Comparison of ENCODE assay signal across 8 cellular contexts in the genomic region with DNA sequence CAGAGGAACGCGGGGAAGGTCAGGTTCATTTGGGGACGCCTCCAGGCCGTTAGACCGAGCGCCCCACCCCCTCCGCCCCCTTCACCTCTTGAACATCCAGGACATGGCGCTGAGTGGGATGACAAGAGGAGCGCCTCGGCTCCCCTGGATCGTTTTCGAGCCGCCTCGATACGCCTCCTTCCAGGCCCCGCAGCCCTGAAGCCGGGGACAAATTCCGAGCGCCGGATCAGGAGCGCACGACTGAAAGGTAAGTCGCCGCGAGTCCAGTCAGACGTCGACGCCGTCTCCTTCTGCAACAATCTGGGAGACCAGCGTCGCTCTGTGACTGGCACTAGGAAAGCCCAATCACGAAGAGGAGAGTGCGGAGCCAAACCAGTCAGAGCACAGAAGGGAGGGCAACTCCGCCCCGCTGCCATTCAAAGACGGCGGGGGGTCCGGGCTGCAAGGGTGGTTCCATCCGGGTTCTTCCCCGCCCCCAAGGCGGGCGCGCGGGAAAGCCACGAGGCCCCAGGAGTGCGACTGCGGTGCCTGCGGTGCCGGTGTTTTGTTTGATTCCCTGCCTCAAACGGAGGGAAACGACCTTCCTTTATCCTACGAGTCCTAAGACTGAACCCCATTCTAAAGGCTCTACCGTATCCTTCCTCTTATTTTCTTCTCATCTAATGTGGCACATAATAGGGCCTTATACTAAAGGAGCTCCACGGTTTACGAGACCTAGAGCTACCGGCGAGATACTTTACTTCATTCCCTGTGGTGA. TPM values are rescaled to one million over a fixed set of nuclear protein-coding genes. Genes with fewer than 3 reads are reported as not detected.
DNase-seq lines count a peak whose midpoint lies in the region; FAIRE-seq and TF ChIP-seq lines count a peak whose summit lies in the region.

A gene with protein sequence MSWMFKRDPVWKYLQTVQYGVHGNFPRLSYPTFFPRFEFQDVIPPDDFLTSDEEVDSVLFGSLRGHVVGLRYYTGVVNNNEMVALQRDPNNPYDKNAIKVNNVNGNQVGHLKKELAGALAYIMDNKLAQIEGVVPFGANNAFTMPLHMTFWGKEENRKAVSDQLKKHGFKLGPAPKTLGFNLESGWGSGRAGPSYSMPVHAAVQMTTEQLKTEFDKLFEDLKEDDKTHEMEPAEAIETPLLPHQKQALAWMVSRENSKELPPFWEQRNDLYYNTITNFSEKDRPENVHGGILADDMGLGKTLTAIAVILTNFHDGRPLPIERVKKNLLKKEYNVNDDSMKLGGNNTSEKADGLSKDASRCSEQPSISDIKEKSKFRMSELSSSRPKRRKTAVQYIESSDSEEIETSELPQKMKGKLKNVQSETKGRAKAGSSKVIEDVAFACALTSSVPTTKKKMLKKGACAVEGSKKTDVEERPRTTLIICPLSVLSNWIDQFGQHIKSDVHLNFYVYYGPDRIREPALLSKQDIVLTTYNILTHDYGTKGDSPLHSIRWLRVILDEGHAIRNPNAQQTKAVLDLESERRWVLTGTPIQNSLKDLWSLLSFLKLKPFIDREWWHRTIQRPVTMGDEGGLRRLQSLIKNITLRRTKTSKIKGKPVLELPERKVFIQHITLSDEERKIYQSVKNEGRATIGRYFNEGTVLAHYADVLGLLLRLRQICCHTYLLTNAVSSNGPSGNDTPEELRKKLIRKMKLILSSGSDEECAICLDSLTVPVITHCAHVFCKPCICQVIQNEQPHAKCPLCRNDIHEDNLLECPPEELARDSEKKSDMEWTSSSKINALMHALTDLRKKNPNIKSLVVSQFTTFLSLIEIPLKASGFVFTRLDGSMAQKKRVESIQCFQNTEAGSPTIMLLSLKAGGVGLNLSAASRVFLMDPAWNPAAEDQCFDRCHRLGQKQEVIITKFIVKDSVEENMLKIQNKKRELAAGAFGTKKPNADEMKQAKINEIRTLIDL (minus strand): TSS at position 302 of the 757 bp plus-strand sequence. CDS start 197 bp downstream, at position 105.

- no peaks in the 10 kb centered on the region for H3K36me3 ChIP-seq in stomach smooth muscle (ENCODE audit: control insufficient read depth in 2 of 2, insufficient read depth in 2 of 2, low read length in 2 of 2)

- H3K4me3 ChIP-seq in foreskin fibroblast (ENCODE audit: low read depth in 1 of 2, low read length in 2 of 2) (peak within 1 kb of the TSS; percentile 75 to 97), stomach smooth muscle (ENCODE audit: low read length in 2 of 2) (peak within 1 kb of the TSS; percentile 74 to 92)

- H3K4me1 Mint-ChIP-seq in neural crest cell: peaks cover 19% of the 10 kb centered on the region

- H3K9me3 Mint-ChIP-seq in neural crest cell: peaks cover 3% of the 10 kb centered on the region

- peak within 1 kb of the TSS; percentile 99 for H3K27ac Mint-ChIP-seq in neural crest cell (ENCODE audit: unreplicated experiment)

- peak within 1 kb of the TSS; percentile 53 for H3K27ac ChIP-seq in stomach smooth muscle (ENCODE audit: low read length)

- no peaks in the 10 kb centered on the region for H3K27me3 Mint-ChIP-seq in neural crest cell (ENCODE audit: low read depth)

- peaks cover 18% of the 10 kb centered on the region for H3K36me3 Mint-ChIP-seq in neural crest cell (ENCODE audit: low read depth)

- peak; percentile 69 for TF ChIP-seq POLR2A in H54 (IDR thresholded peaks at IDR 0.05; ENCODE audit: low read depth, low read length)

- peak; percentile 98 for DNase-seq in EL
- peak; percentile 89 for DNase-seq in H54 (ENCODE audit: insufficient read length, low spot score)
- DNase-seq in M059J (ENCODE audit: low read depth): peak; percentile 100
- DNase-seq in SIG-M5 (lab: John Stamatoyannopoulos, UW): peak; percentile 52
- peak; percentile 91 for DNase-seq in activated gamma-delta T cell treated with Interleukin-2 at 50 U/mL for 16 hours
- DNase-seq in foreskin fibroblast: peak; percentile 99
- DNase-seq in neural crest cell (ENCODE audit: low read depth, low spot score): peak; percentile 96

- H3K9ac ChIP-seq in stomach smooth muscle (ENCODE audit: low read length in 2 of 2): peak within 1 kb of the TSS; percentile 52 to 71

- H3K9me3 ChIP-seq in stomach smooth muscle (ENCODE audit: control insufficient read depth in 2 of 2, low read length in 2 of 2): no peaks in the 10 kb centered on the region

- no peak for TF ChIP-seq CTCF in foreskin fibroblast (IDR thresholded peaks at IDR 0.05; ENCODE audit: low read depth, low read length)
- TF ChIP-seq CTCF in neural crest cell (conservative IDR thresholded peaks at IDR 0.05): no peak

- H3K4me3 Mint-ChIP-seq in neural crest cell: peak within 1 kb of the TSS; percentile 100

- peak; percentile 93 for FAIRE-seq in H54 (lab: Jason Lieb, UNC)

- H3K4me1 ChIP-seq in stomach smooth muscle (ENCODE audit: control insufficient read depth, insufficient read depth, low read length): peaks cover 11% of the 10 kb centered on the region

- no peaks in the 10 kb centered on the region for H3K27me3 ChIP-seq in stomach smooth muscle (ENCODE audit: control insufficient read depth in 1 of 2, insufficient read depth in 2 of 2, low read length in 2 of 2)

RNA-seq across cellular contexts. Expression of the gene that starts here (rescaled TPM):
- total RNA-seq in M059J (2014; rRNA removed; shearing (Covaris generic)): 87.9 and 110 TPM in 2 replicates
- 47.4 and 51.6 TPM in 2 replicates for total RNA-seq in neural crest cell

Comparison
In these comparisons a context has a peak if more than half of its experiments do, and no peak if none do; other contexts are left out.
1. Peak in every context shown above with its lines: DNase-seq, H3K4me3 ChIP-seq and H3K27ac ChIP-seq.